In genomic region chr6:26216886-26217713, GRCh38 we compare ENCODE assay signal across 8 cellular contexts.
A peak's percentile ranks its signal among the peaks of the same experiment; 100 is the strongest.
DNase-seq lines count a peak whose midpoint lies in the region; ATAC-seq, FAIRE-seq and TF ChIP-seq lines count a peak whose summit lies in the region.

No MANE protein-coding gene starts in this region.

- H3K9ac ChIP-seq in Loucy (ENCODE audit: low read depth, low read length, poor library complexity, severe bottlenecking) (peak overlapping the region; percentile 97), kidney (ENCODE audit: low read length in 2 of 2) (peak overlapping the region; percentile 11 to 24)

- TF ChIP-seq CTCF in CD4-positive, alpha-beta T cell (IDR thresholded peaks at IDR 0.05), result peak; percentile 51
- TF ChIP-seq CTCF in Loucy (conservative IDR thresholded peaks at IDR 0.05; ENCODE audit: low read length) (peak; percentile 45), kidney (IDR thresholded peaks at IDR 0.05; ENCODE audit: borderline replicate concordance, extremely low read depth, insufficient read depth) (no peak)

- POLR2A ChIA-PET in CD4-positive, alpha-beta T cell (lab: Charles Lee), result interaction anchor here (0.6 to 7.3 kb wide), 78 partner anchors 9 to 1678 kb away, joined by 3 to 1838 read pairs (median 11); partner anchors contain the start of genes HFE and HMGN4

- H3K27me3 ChIP-seq in CD4-positive, alpha-beta T cell (ENCODE audit: control insufficient read depth, insufficient read depth, low read length), result no peaks in the 10 kb centered on the region
- H3K27me3 ChIP-seq in Loucy (ENCODE audit: insufficient read depth, low read length, poor library complexity, severe bottlenecking), result no peaks in the 10 kb centered on the region

- peak overlapping the region; percentile 93 for H3K4me2 ChIP-seq in Loucy (ENCODE audit: low read depth, low read length, poor library complexity, severe bottlenecking)

- no peaks in the 10 kb centered on the region for H3K27me3 Mint-ChIP-seq in CD4-positive, alpha-beta T cell

- H3K36me3 ChIP-seq in Loucy (ENCODE audit: insufficient read depth, low read length) (no peaks in the 10 kb centered on the region), kidney (ENCODE audit: control insufficient read depth in 1 of 2, insufficient read depth in 2 of 2, low read length in 2 of 2) (no peaks in the 10 kb centered on the region)

- H3K9me3 Mint-ChIP-seq in CD4-positive, alpha-beta T cell, result no peaks in the 10 kb centered on the region

- peak in 9 of 10 experiments; percentile 58 to 76 (median 67) for DNase-seq in CD4-positive, alpha-beta T cell
- DNase-seq in T1000 (lab: John Stamatoyannopoulos, UW) (peak; percentile 90), brain pericyte (ENCODE audit: low read depth, low spot score) (peak; percentile 69), kidney (peak; percentile 93), pons (ENCODE audit: low spot score) (no peak)
- DNase-seq in stimulated activated CD4-positive, alpha-beta T cell treated with anti-CD3 and anti-CD28 coated beads, Interleukin-2, amount 100 ng/mL, for 4 hours (ENCODE audit: low read depth), result peak; percentile 57

- no peaks in the 10 kb centered on the region for H3K9me2 ChIP-seq in Loucy (replicated peaks; ENCODE audit: low read depth, low read length)

- peak; percentile 47 for ATAC-seq in CD4-positive, alpha-beta T cell (ENCODE audit: poor library complexity)
- peak; percentile 16 for ATAC-seq in GM19468 (IDR thresholded peaks at IDR 0.05; ENCODE audit: extremely low read depth, unreplicated experiment)

- no peak overlapping the region for H3K27ac Mint-ChIP-seq in CD4-positive, alpha-beta T cell

- H4K20me1 ChIP-seq in Loucy (ENCODE audit: insufficient read depth, low read length, poor library complexity, severe bottlenecking), result no peaks in the 10 kb centered on the region

- H3K4me3 ChIP-seq in Loucy (ENCODE audit: low read length, poor library complexity, severe bottlenecking) (peak overlapping the region; percentile 89), kidney (ENCODE audit: low read length in 2 of 2) (peak overlapping the region; percentile 60 to 76)

- H3K36me3 Mint-ChIP-seq in CD4-positive, alpha-beta T cell (ENCODE audit: low read depth), result no peaks in the 10 kb centered on the region

- peaks cover 48% of the 10 kb centered on the region for H3K4me1 ChIP-seq in Loucy (ENCODE audit: insufficient read depth, low read length, poor library complexity, severe bottlenecking)
- peaks cover 0 to 6% of the 10 kb centered on the region in 2 donors for H3K4me1 ChIP-seq in kidney (ENCODE audit: control insufficient read depth in 1 of 2, insufficient read depth in 1 of 2, low read depth in 1 of 2, low read length in 2 of 2)

- H3K4me1 Mint-ChIP-seq in CD4-positive, alpha-beta T cell (ENCODE audit: low read depth), result no peaks in the 10 kb centered on the region

- no peak overlapping the region for H2AFZ ChIP-seq in Loucy (ENCODE audit: low read length)

- no peak for FAIRE-seq in kidney (lab: Jason Lieb, UNC)

- no peak overlapping the region for H3K4me3 Mint-ChIP-seq in CD4-positive, alpha-beta T cell

- peaks cover 26% of the 10 kb centered on the region for H3F3A ChIP-seq in Loucy (ENCODE audit: low read depth)

- H3K9me3 ChIP-seq in CD4-positive, alpha-beta T cell (ENCODE audit: control insufficient read depth, low read length), result no peaks in the 10 kb centered on the region
- H3K9me3 ChIP-seq in Loucy (ENCODE audit: insufficient read depth, low read depth, low read length) (no peaks in the 10 kb centered on the region), kidney (ENCODE audit: control insufficient read depth in 1 of 2, low read length in 2 of 2) (no peaks in the 10 kb centered on the region)

- intact Hi-C loops in CD4-positive, alpha-beta T cell (cut with DNase I, micrococcal nuclease), result loop anchor here (1.0 to 5.0 kb wide), 13 partner anchors 7 to 240 kb away; partner anchors contain the start of gene BTN2A1 (in 1 of the 2)
- intact Hi-C loops in kidney (cut with DNase I), result no loop called here

- CTCF ChIA-PET in CD4-positive, alpha-beta T cell (lab: Charles Lee), result interaction anchor here (0.6 to 3.1 kb wide), 22 partner anchors 11 to 379 kb away, joined by 3 to 28 read pairs (median 3); a partner anchor contains a TSS

- H3K79me2 ChIP-seq in Loucy (ENCODE audit: insufficient read depth, low read length), result no peaks in the 10 kb centered on the region

- peak overlapping the region; percentile 87 for H3K27ac ChIP-seq in CD4-positive, alpha-beta T cell (ENCODE audit: low read depth, low read length)
- peak overlapping the region; percentile 71 to 93 for H3K27ac ChIP-seq in kidney (ENCODE audit: low read depth in 2 of 2, low read length in 2 of 2)
